21 cellular contexts compared by ENCODE assay signal in the genomic region with DNA sequence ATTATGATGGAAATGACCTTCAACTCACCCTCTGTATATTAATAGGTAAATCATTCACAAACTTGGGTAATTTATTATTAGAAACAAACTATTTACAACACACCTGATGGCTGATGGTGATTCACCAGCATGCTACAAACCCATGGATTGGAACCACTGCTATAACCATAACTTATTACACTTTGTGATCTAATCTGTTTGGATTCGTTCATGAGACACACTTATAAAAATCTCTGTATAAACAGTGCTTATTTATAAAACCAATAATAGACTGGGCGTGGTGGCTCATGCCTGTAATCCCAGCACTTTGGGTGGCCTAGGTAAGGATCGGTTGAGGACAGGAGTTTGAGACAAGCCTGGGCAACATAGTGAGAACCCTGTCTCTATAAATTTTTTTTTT. TPM values are rescaled to one million over a fixed set of nuclear protein-coding genes. Genes with fewer than 3 reads are reported as not detected.
DNase-seq lines count a peak whose midpoint lies in the region; ATAC-seq, FAIRE-seq and TF ChIP-seq lines count a peak whose summit lies in the region.
"Had no signal": no experiment of that assay in that cellular context is flagged by ENCODE, and none has a peak within 500 bp of the region (broad histone marks: within the 10 kb centered on the region; RNA-seq: fewer than 3 reads in every experiment).

No MANE protein-coding gene starts in this region.

- peaks cover 3% of the 10 kb centered on the region for H3K4me1 ChIP-seq in suprapubic skin
- H3K4me1 ChIP-seq: BLaER1, SJCRH30 had no signal

- TF ChIP-seq EP300 in suprapubic skin (IDR thresholded peaks at IDR 0.05): no peak

- TF ChIP-seq CTCF in LNCaP clone FGC (IDR thresholded peaks at IDR 0.05; ENCODE audit: control insufficient read depth, extremely low read depth, insufficient read depth) (no peak), bronchial epithelial cell (IDR thresholded peaks at IDR 0.05; ENCODE audit: insufficient read depth, low read length, severe bottlenecking) (no peak), suprapubic skin (IDR thresholded peaks at IDR 0.05) (no peak)

- DNase-seq in LNCaP clone FGC (ENCODE audit: low read depth): peak; percentile 96
- peak; percentile 75 for DNase-seq in bronchial epithelial cell (ENCODE audit: low read depth)
- peak; percentile 83 for DNase-seq in kidney tubule cell (ENCODE audit: low spot score)
- no peak for DNase-seq in suprapubic skin (ENCODE audit: low spot score in 2 of 2)
- DNase-seq: CD8-positive, alpha-beta memory T cell; GF-D8; H7; MG63; NCI-H1092; NCI-H146; NCI-H2081 treated with DMSO at 0.1 percent for 48 hours; NCI-H510A; NCI-H774; SJCRH30 had no signal

- no peak for TF ChIP-seq POLR2A in suprapubic skin (IDR thresholded peaks at IDR 0.05)

- WGBS in suprapubic skin: 46% methylated on average over 3 of the region's 3 CpGs

- H3K27me3 ChIP-seq in bronchial epithelial cell (ENCODE audit: control insufficient read depth, insufficient read depth, low read length) (peaks cover 1% of the 10 kb centered on the region), suprapubic skin (no peaks in the 10 kb centered on the region)
- H3K27me3 ChIP-seq: BLaER1, MG63, SJCRH30 had no signal

- H3K36me3 ChIP-seq in bronchial epithelial cell (ENCODE audit: control insufficient read depth, insufficient read depth, low read length): no peaks in the 10 kb centered on the region
- H3K36me3 ChIP-seq in suprapubic skin: no peaks in the 10 kb centered on the region
- H3K36me3 ChIP-seq: BLaER1, MG63, SJCRH30 had no signal

- ATAC-seq in HG03432 (IDR thresholded peaks at IDR 0.05; ENCODE audit: unreplicated experiment): no peak
- ATAC-seq in HG03442 (IDR thresholded peaks at IDR 0.05; ENCODE audit: unreplicated experiment): no peak
- no peak for ATAC-seq in HG03097 (IDR thresholded peaks at IDR 0.05; ENCODE audit: low FRiP score, unreplicated experiment)

- no peaks in the 10 kb centered on the region for H3K9me3 ChIP-seq in suprapubic skin
- H3K9me3 ChIP-seq: BLaER1, MG63, SJCRH30 had no signal

- no peak overlapping the region for H3K27ac ChIP-seq in suprapubic skin
- H3K27ac ChIP-seq: BLaER1, RWPE1, SJCRH30 had no signal

- H3K4me3 ChIP-seq in LNCaP clone FGC (ENCODE audit: low read depth, low read length) (no peak overlapping the region), bronchial epithelial cell (ENCODE audit: low read depth, low read length) (no peak overlapping the region), suprapubic skin (no peak overlapping the region)
- H3K4me3 ChIP-seq: BLaER1, K562, MG63, SJCRH30 had no signal

- no peak for FAIRE-seq in bronchial epithelial cell (lab: Jason Lieb, UNC)
- FAIRE-seq: GM12892, K562 had no signal

RNA-seq across cellular contexts. Expression of gene SMIM36, which starts 16.0 kb away (rescaled TPM):
- total RNA-seq in bronchial epithelial cell: not detected in 2 replicates
- total RNA-seq in suprapubic skin: not detected
- total RNA-seq: CD8-positive, alpha-beta memory T cell; H7; K562; SJCRH30 had no signal

Comparison
In these comparisons a context has a peak if more than half of its experiments do, and no peak if none do; other contexts are left out.
1. DNase-seq: peak in LNCaP clone FGC (single experiment), bronchial epithelial cell (single experiment) and kidney tubule cell (single experiment); none in suprapubic skin (0 of 2).